ENCODE assay signal across 11 cellular contexts in genomic region chr17:58186591-58186990, GRCh38. TPM values are rescaled to one million over a fixed set of nuclear protein-coding genes. Genes with fewer than 3 reads are reported as not detected.
"Had no signal": no experiment of that assay in that cellular context is flagged by ENCODE, and none has a peak within 500 bp of the region (broad histone marks: within the 10 kb centered on the region; RNA-seq: fewer than 3 reads in every experiment).

No MANE protein-coding gene starts in this region.

- H3K36me3 ChIP-seq: HAP-1 had no signal

- H3K27ac ChIP-seq: GM23248 had no signal

- ATAC-seq: HCT116, K562 had no signal

- DNase-seq: GM23248, GOT3, HFFc6, IMR-90, KG1 had no signal

- H3K4me3 ChIP-seq: GM23248, HAP-1, K562 had no signal

- H3K9me3 ChIP-seq: HAP-1 had no signal

- H3K4me3 Mint-ChIP-seq: HFFc6 had no signal

- H3K4me1 ChIP-seq: HAP-1 had no signal

- H3K9me3 Mint-ChIP-seq: HFFc6 had no signal

- H3K27ac Mint-ChIP-seq: HFFc6 had no signal

- H3K9ac ChIP-seq: GM23248 had no signal

RNA-seq across cellular contexts. Expression of gene EPX, which starts 5.9 kb away (rescaled TPM):
- total RNA-seq: GM23248, H7, HFFc6, HT-29, IMR-90 had no signal

RNA-seq across cellular contexts. Expression of gene OR4D2, which starts 19.8 kb away (rescaled TPM):
- total RNA-seq: GM23248, H4, H7, HFFc6, HT-29, IMR-90, K562 had no signal

RNA-seq across cellular contexts. Expression of gene OR4D1, which starts 38.4 kb away (rescaled TPM):
- total RNA-seq: GM23248, HFFc6, HT-29, IMR-90, K562 had no signal

RNA-seq across cellular contexts. Expression of gene LPO, which starts 51.8 kb away (rescaled TPM):
- total RNA-seq: GM23248, H4, H7, HFFc6, HT-29, IMR-90 had no signal
